Comparison of ENCODE assay signal across 13 cellular contexts in the genomic region with DNA sequence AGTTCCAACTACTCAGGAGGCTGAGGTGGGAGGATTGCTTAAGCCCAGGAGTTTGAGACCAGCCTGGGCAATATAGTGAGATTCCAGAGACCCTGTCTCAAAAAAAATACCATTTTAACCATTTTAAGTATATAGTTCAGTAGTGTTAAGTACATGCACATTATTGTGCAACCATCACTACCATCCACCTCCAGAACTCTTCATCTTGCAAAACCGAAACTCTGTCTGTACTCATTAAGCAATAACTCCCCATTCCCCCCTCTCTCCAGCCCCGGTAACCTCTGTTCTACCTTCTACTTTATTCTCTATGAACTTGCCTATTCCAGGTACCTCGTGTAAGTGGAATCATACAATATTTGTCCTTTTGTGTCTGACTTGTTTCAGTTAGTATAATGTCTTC.
"Had no signal": no experiment of that assay in that cellular context is flagged by ENCODE, and none has a peak within 500 bp of the region (broad histone marks: within the 10 kb centered on the region; RNA-seq: fewer than 3 reads in every experiment).

No MANE protein-coding gene starts in this region.

- ATAC-seq: stimulated activated naive CD8-positive, alpha-beta T cell treated with anti-CD3 and anti-CD28 coated beads, Interleukin-15, amount 100 ng/mL, for 72 hours had no signal

- H3K4me3 ChIP-seq: dorsolateral prefrontal cortex, esophagus muscularis mucosa, gastrocnemius medialis, heart right ventricle, testis had no signal

- H3K27ac Mint-ChIP-seq: activated naive CD8-positive, alpha-beta T cell; stimulated activated naive CD8-positive, alpha-beta T cell treated with anti-CD3 and anti-CD28 coated beads, Interleukin-15, amount 100 ng/mL, for 72 hours had no signal

- H3K4me3 Mint-ChIP-seq: activated naive CD8-positive, alpha-beta T cell; stimulated activated naive CD8-positive, alpha-beta T cell treated with anti-CD3 and anti-CD28 coated beads, Interleukin-15, amount 100 ng/mL, for 72 hours had no signal

- H3K36me3 Mint-ChIP-seq: activated naive CD8-positive, alpha-beta T cell had no signal

- H3K4me1 Mint-ChIP-seq: stimulated activated naive CD8-positive, alpha-beta T cell treated with anti-CD3 and anti-CD28 coated beads, Interleukin-15, amount 100 ng/mL, for 72 hours had no signal

- DNase-seq: activated CD4-positive, alpha-beta T cell treated with anti-CD3 and anti-CD28 coated beads, Interleukin-2, amount 50 U/mL, for 1 hour; activated T-cell treated with anti-CD3 and anti-CD28 coated beads, Interleukin-2, amount 50 U/mL, for 1 hour; anterior cingulate cortex; dorsolateral prefrontal cortex; gastrocnemius medialis; heart right ventricle; stimulated activated CD4-positive, alpha-beta T cell treated with anti-CD3 and anti-CD28 coated beads, Interleukin-15, amount 100 ng/mL, for 24 hours; stimulated activated CD4-positive, alpha-beta T cell treated with anti-CD3 and anti-CD28 coated beads, Interleukin-4, amount 100 ng/mL, for 24 hours; stimulated activated naive CD8-positive, alpha-beta T cell treated with anti-CD3 and anti-CD28 coated beads, Interleukin-15, amount 100 ng/mL, for 72 hours; T-helper 2 cell; testis had no signal
